15 cellular contexts compared by ENCODE assay signal in the genomic region with DNA sequence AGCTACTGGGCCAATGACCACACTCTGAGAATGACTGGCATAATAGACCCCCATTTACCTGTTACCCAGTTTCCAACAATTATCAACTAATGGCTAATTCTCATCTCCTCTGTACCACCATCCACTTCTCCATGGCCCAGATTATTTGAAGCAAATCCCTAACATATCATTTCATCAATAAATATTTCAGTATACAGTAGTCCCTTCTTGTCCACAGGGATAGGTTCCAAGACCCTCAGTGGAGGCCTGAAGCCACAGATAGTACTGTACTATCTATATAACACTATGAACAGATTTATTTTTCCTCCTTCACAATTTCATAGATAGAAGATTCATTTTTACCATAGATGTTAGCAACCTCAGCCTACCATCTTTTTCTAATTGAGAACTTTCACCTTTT.
"Had no signal": no experiment of that assay in that cellular context is flagged by ENCODE, and none has a peak within 500 bp of the region (broad histone marks: within the 10 kb centered on the region; RNA-seq: fewer than 3 reads in every experiment).

No MANE protein-coding gene starts in this region.

- H3K4me1 ChIP-seq: colonic mucosa, neural progenitor cell, suprapubic skin had no signal

- H2AFZ ChIP-seq: neural progenitor cell had no signal

- H3K9me3 ChIP-seq: colonic mucosa, suprapubic skin had no signal

- H3K27ac Mint-ChIP-seq: activated CD4-positive, alpha-beta T cell treated with anti-CD3 and anti-CD28 coated beads, Interleukin-2, amount 10 ng/mL, durations not matched to agents 7 days and 5 days; activated naive CD4-positive, alpha-beta T cell treated with anti-CD3 and anti-CD28 coated beads for 36 hours; activated T-helper 17 cell treated with anti-CD3 and anti-CD28 coated beads, Interleukin-2, amount 50 U/mL, for 72 hours; naive B cell; neural progenitor cell; stimulated activated naive CD8-positive, alpha-beta T cell treated with anti-CD3 and anti-CD28 coated beads, Interleukin-15, Interleukin-2, amounts not matched to agents 100 ng/mL and 50 ng/mL, for 24 hours had no signal

- H3K9ac ChIP-seq: neural progenitor cell had no signal

- H3K4me3 Mint-ChIP-seq: activated CD4-positive, alpha-beta T cell treated with anti-CD3 and anti-CD28 coated beads, Interleukin-2, amount 10 ng/mL, durations not matched to agents 7 days and 5 days; activated naive CD4-positive, alpha-beta T cell treated with anti-CD3 and anti-CD28 coated beads for 36 hours; activated T-helper 17 cell treated with anti-CD3 and anti-CD28 coated beads, Interleukin-2, amount 50 U/mL, for 72 hours; naive B cell; neural progenitor cell; stimulated activated naive CD8-positive, alpha-beta T cell treated with anti-CD3 and anti-CD28 coated beads, Interleukin-15, Interleukin-2, amounts not matched to agents 100 ng/mL and 50 ng/mL, for 24 hours had no signal

- DNase-seq: activated CD4-positive, alpha-beta T cell treated with anti-CD3 and anti-CD28 coated beads, Interleukin-2, amount 10 ng/mL, durations not matched to agents 7 days and 5 days; activated CD4-positive, CD25-positive, alpha-beta regulatory T cell; activated CD8-positive, alpha-beta memory T cell treated with anti-CD3 and anti-CD28 coated beads for 24 hours; activated naive CD4-positive, alpha-beta T cell treated with anti-CD3 and anti-CD28 coated beads for 36 hours; caudate nucleus; colonic mucosa; naive B cell; small intestine; trophoblast cell had no signal

- H3K4me1 Mint-ChIP-seq: activated CD4-positive, alpha-beta T cell treated with anti-CD3 and anti-CD28 coated beads, Interleukin-2, amount 10 ng/mL, durations not matched to agents 7 days and 5 days; activated T-helper 17 cell treated with anti-CD3 and anti-CD28 coated beads, Interleukin-2, amount 50 U/mL, for 72 hours; naive B cell; neural progenitor cell had no signal

- H3K9me3 Mint-ChIP-seq: activated CD4-positive, alpha-beta T cell treated with anti-CD3 and anti-CD28 coated beads, Interleukin-2, amount 10 ng/mL, durations not matched to agents 7 days and 5 days; activated naive CD4-positive, alpha-beta T cell treated with anti-CD3 and anti-CD28 coated beads for 36 hours; activated T-helper 17 cell treated with anti-CD3 and anti-CD28 coated beads, Interleukin-2, amount 50 U/mL, for 72 hours; neural progenitor cell had no signal

- H3K36me3 ChIP-seq: colonic mucosa, neural progenitor cell, suprapubic skin had no signal

- ATAC-seq: activated T-helper 17 cell treated with anti-CD3 and anti-CD28 coated beads, Interleukin-2, amount 50 U/mL, for 72 hours had no signal

- H3K4me2 ChIP-seq: neural progenitor cell had no signal

- H3K4me3 ChIP-seq: colonic mucosa, lung, neural progenitor cell, suprapubic skin had no signal

- H3K27me3 ChIP-seq: colonic mucosa, neural progenitor cell, suprapubic skin had no signal

- FAIRE-seq: endometrium, small intestine had no signal

- H3K27ac ChIP-seq: colonic mucosa, neural progenitor cell, suprapubic skin had no signal

- H3K27me3 Mint-ChIP-seq: activated CD4-positive, alpha-beta T cell treated with anti-CD3 and anti-CD28 coated beads, Interleukin-2, amount 10 ng/mL, durations not matched to agents 7 days and 5 days; activated T-helper 17 cell treated with anti-CD3 and anti-CD28 coated beads, Interleukin-2, amount 50 U/mL, for 72 hours; naive B cell; stimulated activated naive CD8-positive, alpha-beta T cell treated with anti-CD3 and anti-CD28 coated beads, Interleukin-15, Interleukin-2, amounts not matched to agents 100 ng/mL and 50 ng/mL, for 24 hours had no signal
